Comparison of ENCODE assay signal across 2 cellular contexts in the genomic region with DNA sequence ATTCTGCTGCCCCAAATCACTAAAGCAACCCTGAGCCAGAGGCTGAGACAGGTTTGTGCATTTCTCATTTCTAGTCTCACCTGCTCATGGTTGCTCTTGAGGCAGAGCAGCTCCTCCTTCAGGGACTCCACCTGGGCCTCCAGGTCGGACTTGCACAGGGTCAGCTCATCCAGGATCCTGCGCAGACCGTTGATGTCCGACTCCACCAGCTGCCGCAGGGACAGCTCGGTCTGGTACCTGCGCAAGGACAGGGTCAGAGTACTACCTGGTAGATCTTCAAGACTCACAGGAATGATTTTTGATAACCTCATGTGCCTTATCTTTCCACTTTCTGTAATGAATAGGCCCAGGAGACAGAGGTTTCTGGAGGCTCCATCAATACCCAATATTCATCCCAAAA.
TF ChIP-seq lines count a peak whose summit lies in the region.

No MANE protein-coding gene starts in this region.

TF ChIP-seq in IMR-90, 13 proteins besides CTCF, POLR2A, EP300 and RAD21:
- no peak for TF ChIP-seq SMC3 (IDR thresholded peaks at IDR 0.05; ENCODE audit: low read depth, low read length)
- TF ChIP-seq MAZ (IDR thresholded peaks at IDR 0.05; ENCODE audit: borderline replicate concordance, low read depth, low read length) = no peak
- no peak for TF ChIP-seq MAFK (IDR thresholded peaks at IDR 0.05; ENCODE audit: low read depth, low read length)
- no peak for TF ChIP-seq FOS (IDR thresholded peaks at IDR 0.05; ENCODE audit: low read depth, low read length)
- no peak for TF ChIP-seq CEBPB (IDR thresholded peaks at IDR 0.05; ENCODE audit: low read depth, low read length)
- TF ChIP-seq NFE2L2 (IDR thresholded peaks at IDR 0.05; ENCODE audit: low read depth, low read length) = no peak
- no peak for TF ChIP-seq CHD1 (IDR thresholded peaks at IDR 0.05; ENCODE audit: low read depth, low read length)
- no peak for TF ChIP-seq RCOR1 (IDR thresholded peaks at IDR 0.05; ENCODE audit: insufficient replicate concordance, low read length)
- TF ChIP-seq, protein P1, sequence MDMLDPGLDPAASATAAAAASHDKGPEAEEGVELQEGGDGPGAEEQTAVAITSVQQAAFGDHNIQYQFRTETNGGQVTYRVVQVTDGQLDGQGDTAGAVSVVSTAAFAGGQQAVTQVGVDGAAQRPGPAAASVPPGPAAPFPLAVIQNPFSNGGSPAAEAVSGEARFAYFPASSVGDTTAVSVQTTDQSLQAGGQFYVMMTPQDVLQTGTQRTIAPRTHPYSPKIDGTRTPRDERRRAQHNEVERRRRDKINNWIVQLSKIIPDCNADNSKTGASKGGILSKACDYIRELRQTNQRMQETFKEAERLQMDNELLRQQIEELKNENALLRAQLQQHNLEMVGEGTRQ (IDR thresholded peaks at IDR 0.05; ENCODE audit: low read depth, low read length) = no peak
- no peak for TF ChIP-seq RFX5 (IDR thresholded peaks at IDR 0.05; ENCODE audit: low read depth, low read length)
- no peak for TF ChIP-seq ELK1 (IDR thresholded peaks at IDR 0.05; ENCODE audit: borderline replicate concordance, low read depth, low read length)
- TF ChIP-seq BHLHE40 (IDR thresholded peaks at IDR 0.05; ENCODE audit: low read depth, low read length) = no peak
- no peak for TF ChIP-seq MXI1 (IDR thresholded peaks at IDR 0.05; ENCODE audit: borderline replicate concordance, low read depth, low read length)

TF ChIP-seq in GM12891, 5 proteins besides CTCF, POLR2A, EP300 and RAD21:
- no peak for TF ChIP-seq PAX5 (IDR thresholded peaks at IDR 0.05; ENCODE audit: insufficient read depth, low read length, severe bottlenecking)
TF ChIP-seq in GM12891: peak in this region for 0.
